In genomic region chr4:134365852-134366251, GRCh38 we compare ENCODE assay signal across 2 cellular contexts.
TF ChIP-seq lines count a peak whose summit lies in the region.

No MANE protein-coding gene starts in this region.

TF ChIP-seq in GM23338, 12 proteins besides CTCF, POLR2A, EP300 and RAD21 (continued from another document):
- TF ChIP-seq, protein P1, sequence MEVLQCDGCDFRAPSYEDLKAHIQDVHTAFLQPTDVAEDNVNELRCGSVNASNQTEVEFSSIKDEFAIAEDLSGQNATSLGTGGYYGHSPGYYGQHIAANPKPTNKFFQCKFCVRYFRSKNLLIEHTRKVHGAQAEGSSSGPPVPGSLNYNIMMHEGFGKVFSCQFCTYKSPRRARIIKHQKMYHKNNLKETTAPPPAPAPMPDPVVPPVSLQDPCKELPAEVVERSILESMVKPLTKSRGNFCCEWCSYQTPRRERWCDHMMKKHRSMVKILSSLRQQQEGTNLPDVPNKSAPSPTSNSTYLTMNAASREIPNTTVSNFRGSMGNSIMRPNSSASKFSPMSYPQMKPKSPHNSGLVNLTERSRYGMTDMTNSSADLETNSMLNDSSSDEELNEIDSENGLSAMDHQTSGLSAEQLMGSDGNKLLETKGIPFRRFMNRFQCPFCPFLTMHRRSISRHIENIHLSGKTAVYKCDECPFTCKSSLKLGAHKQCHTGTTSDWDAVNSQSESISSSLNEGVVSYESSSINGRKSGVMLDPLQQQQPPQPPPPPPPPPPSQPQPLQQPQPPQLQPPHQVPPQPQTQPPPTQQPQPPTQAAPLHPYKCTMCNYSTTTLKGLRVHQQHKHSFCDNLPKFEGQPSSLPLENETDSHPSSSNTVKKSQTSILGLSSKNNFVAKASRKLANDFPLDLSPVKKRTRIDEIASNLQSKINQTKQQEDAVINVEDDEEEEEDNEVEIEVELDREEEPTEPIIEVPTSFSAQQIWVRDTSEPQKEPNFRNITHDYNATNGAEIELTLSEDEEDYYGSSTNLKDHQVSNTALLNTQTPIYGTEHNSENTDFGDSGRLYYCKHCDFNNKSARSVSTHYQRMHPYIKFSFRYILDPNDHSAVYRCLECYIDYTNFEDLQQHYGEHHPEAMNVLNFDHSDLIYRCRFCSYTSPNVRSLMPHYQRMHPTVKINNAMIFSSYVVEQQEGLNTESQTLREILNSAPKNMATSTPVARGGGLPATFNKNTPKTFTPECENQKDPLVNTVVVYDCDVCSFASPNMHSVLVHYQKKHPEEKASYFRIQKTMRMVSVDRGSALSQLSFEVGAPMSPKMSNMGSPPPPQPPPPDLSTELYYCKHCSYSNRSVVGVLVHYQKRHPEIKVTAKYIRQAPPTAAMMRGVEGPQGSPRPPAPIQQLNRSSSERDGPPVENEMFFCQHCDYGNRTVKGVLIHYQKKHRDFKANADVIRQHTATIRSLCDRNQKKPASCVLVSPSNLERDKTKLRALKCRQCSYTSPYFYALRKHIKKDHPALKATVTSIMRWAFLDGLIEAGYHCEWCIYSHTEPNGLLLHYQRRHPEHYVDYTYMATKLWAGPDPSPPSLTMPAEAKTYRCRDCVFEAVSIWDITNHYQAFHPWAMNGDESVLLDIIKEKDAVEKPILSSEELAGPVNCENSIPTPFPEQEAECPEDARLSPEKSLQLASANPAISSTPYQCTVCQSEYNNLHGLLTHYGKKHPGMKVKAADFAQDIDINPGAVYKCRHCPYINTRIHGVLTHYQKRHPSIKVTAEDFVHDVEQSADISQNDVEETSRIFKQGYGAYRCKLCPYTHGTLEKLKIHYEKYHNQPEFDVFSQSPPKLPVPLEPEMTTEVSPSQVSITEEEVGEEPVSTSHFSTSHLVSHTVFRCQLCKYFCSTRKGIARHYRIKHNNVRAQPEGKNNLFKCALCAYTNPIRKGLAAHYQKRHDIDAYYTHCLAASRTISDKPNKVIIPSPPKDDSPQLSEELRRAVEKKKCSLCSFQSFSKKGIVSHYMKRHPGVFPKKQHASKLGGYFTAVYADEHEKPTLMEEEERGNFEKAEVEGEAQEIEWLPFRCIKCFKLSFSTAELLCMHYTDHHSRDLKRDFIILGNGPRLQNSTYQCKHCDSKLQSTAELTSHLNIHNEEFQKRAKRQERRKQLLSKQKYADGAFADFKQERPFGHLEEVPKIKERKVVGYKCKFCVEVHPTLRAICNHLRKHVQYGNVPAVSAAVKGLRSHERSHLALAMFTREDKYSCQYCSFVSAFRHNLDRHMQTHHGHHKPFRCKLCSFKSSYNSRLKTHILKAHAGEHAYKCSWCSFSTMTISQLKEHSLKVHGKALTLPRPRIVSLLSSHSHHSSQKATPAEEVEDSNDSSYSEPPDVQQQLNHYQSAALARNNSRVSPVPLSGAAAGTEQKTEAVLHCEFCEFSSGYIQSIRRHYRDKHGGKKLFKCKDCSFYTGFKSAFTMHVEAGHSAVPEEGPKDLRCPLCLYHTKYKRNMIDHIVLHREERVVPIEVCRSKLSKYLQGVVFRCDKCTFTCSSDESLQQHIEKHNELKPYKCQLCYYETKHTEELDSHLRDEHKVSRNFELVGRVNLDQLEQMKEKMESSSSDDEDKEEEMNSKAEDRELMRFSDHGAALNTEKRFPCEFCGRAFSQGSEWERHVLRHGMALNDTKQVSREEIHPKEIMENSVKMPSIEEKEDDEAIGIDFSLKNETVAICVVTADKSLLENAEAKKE (CRISPR knock-in tag; IDR thresholded peaks at IDR 0.05), result no peak
- no peak for TF ChIP-seq EZH2 (IDR thresholded peaks at IDR 0.05; ENCODE audit: low read depth, unreplicated experiment)
- TF ChIP-seq NANOG (IDR thresholded peaks at IDR 0.05; ENCODE audit: borderline replicate concordance), result no peak
- TF ChIP-seq, protein P2, sequence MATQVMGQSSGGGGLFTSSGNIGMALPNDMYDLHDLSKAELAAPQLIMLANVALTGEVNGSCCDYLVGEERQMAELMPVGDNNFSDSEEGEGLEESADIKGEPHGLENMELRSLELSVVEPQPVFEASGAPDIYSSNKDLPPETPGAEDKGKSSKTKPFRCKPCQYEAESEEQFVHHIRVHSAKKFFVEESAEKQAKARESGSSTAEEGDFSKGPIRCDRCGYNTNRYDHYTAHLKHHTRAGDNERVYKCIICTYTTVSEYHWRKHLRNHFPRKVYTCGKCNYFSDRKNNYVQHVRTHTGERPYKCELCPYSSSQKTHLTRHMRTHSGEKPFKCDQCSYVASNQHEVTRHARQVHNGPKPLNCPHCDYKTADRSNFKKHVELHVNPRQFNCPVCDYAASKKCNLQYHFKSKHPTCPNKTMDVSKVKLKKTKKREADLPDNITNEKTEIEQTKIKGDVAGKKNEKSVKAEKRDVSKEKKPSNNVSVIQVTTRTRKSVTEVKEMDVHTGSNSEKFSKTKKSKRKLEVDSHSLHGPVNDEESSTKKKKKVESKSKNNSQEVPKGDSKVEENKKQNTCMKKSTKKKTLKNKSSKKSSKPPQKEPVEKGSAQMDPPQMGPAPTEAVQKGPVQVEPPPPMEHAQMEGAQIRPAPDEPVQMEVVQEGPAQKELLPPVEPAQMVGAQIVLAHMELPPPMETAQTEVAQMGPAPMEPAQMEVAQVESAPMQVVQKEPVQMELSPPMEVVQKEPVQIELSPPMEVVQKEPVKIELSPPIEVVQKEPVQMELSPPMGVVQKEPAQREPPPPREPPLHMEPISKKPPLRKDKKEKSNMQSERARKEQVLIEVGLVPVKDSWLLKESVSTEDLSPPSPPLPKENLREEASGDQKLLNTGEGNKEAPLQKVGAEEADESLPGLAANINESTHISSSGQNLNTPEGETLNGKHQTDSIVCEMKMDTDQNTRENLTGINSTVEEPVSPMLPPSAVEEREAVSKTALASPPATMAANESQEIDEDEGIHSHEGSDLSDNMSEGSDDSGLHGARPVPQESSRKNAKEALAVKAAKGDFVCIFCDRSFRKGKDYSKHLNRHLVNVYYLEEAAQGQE (IDR thresholded peaks at IDR 0.05; ENCODE audit: unreplicated experiment), result no peak
- no peak for TF ChIP-seq POLR2AphosphoS5 (IDR thresholded peaks at IDR 0.05; ENCODE audit: low read depth)
- no peak for TF ChIP-seq STAT1 (IDR thresholded peaks at IDR 0.05; ENCODE audit: unreplicated experiment)
- TF ChIP-seq, protein P3, sequence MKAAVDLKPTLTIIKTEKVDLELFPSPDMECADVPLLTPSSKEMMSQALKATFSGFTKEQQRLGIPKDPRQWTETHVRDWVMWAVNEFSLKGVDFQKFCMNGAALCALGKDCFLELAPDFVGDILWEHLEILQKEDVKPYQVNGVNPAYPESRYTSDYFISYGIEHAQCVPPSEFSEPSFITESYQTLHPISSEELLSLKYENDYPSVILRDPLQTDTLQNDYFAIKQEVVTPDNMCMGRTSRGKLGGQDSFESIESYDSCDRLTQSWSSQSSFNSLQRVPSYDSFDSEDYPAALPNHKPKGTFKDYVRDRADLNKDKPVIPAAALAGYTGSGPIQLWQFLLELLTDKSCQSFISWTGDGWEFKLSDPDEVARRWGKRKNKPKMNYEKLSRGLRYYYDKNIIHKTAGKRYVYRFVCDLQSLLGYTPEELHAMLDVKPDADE (IDR thresholded peaks at IDR 0.05), result no peak
- no peak for TF ChIP-seq ZNF331 (CRISPR knock-in tag; IDR thresholded peaks at IDR 0.05; ENCODE audit: low read depth)
- TF ChIP-seq CREB1 (CRISPR knock-in tag; IDR thresholded peaks at IDR 0.05; ENCODE audit: low read depth), result no peak

TF ChIP-seq in SK-N-SH, 30 proteins besides CTCF, POLR2A, EP300 and RAD21 (continued from another document):
- TF ChIP-seq, protein P2 (IDR thresholded peaks at IDR 0.05; ENCODE audit: low read depth, low read length), result no peak
- TF ChIP-seq SMC3 (IDR thresholded peaks at IDR 0.05; ENCODE audit: low read depth, low read length) (no peak), MEF2A (IDR thresholded peaks at IDR 0.05; ENCODE audit: borderline replicate concordance, low read depth) (no peak), ZBTB33 (IDR thresholded peaks at IDR 0.05; ENCODE audit: borderline replicate concordance, low read depth) (no peak), SIN3A (IDR thresholded peaks at IDR 0.05; ENCODE audit: borderline replicate concordance, low read depth, low read length) (no peak), FOXJ3 (CRISPR knock-in tag; IDR thresholded peaks at IDR 0.05) (no peak), TCF12 (IDR thresholded peaks at IDR 0.05) (no peak), MXI1 (IDR thresholded peaks at IDR 0.05; ENCODE audit: low read depth, low read length) (no peak), EZH2phosphoT487 (IDR thresholded peaks at IDR 0.05; ENCODE audit: borderline replicate concordance, low read depth) (no peak), RFX5 (IDR thresholded peaks at IDR 0.05; ENCODE audit: low read length) (no peak), JUND (IDR thresholded peaks at IDR 0.05) (no peak)
- TF ChIP-seq, protein P4, sequence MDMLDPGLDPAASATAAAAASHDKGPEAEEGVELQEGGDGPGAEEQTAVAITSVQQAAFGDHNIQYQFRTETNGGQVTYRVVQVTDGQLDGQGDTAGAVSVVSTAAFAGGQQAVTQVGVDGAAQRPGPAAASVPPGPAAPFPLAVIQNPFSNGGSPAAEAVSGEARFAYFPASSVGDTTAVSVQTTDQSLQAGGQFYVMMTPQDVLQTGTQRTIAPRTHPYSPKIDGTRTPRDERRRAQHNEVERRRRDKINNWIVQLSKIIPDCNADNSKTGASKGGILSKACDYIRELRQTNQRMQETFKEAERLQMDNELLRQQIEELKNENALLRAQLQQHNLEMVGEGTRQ (IDR thresholded peaks at IDR 0.05; ENCODE audit: borderline replicate concordance, low read depth, low read length), result no peak
